Comparison of ENCODE assay signal across 9 cellular contexts in genomic region chr16:19115148-19116021, GRCh38. TPM values are rescaled to one million over a fixed set of nuclear protein-coding genes. Genes with fewer than 3 reads are reported as not detected.
DNase-seq lines count a peak whose midpoint lies in the region; ATAC-seq and TF ChIP-seq lines count a peak whose summit lies in the region.
"Had no signal": no experiment of that assay in that cellular context is flagged by ENCODE, and none has a peak within 500 bp of the region (broad histone marks: within the 10 kb centered on the region; RNA-seq: fewer than 3 reads in every experiment).

No MANE protein-coding gene starts in this region.

- H3K4me1 ChIP-seq in left ventricle myocardium inferior = peaks cover 76% of the 10 kb centered on the region
- H3K4me1 ChIP-seq in sigmoid colon = peaks cover 0 to 66% (median 59%) of the 10 kb centered on the region in 4 donors

- TF ChIP-seq CTCF in GM10266 (IDR thresholded peaks at IDR 0.05; ENCODE audit: control insufficient read depth, insufficient read depth, low read depth, missing control alignments) = no peak
- peak; percentile 59 for TF ChIP-seq CTCF in left ventricle myocardium inferior (IDR thresholded peaks at IDR 0.05; ENCODE audit: borderline replicate concordance)
- TF ChIP-seq CTCF in sigmoid colon (IDR thresholded peaks at IDR 0.05) = peak in 2 of 4 experiments; percentile 2 to 14

- ATAC-seq in GM19023 (IDR thresholded peaks at IDR 0.05; ENCODE audit: unreplicated experiment) (no peak), HG02610 (IDR thresholded peaks at IDR 0.05; ENCODE audit: unreplicated experiment) (no peak)

- H3K4me3 ChIP-seq in left ventricle myocardium inferior = peak overlapping the region; percentile 78
- H3K4me3 ChIP-seq in sigmoid colon = peak overlapping the region; percentile 57 to 90 (median 69)

- no peak for TF ChIP-seq POLR2A in sigmoid colon (IDR thresholded peaks at IDR 0.05)

- no peaks in the 10 kb centered on the region for H3K9me3 ChIP-seq in left ventricle myocardium inferior (replicated peaks)
- H3K9me3 ChIP-seq in sigmoid colon = no peaks in the 10 kb centered on the region

- peaks cover 6% of the 10 kb centered on the region for H3K27me3 ChIP-seq in left ventricle myocardium inferior (ENCODE audit: low read depth)
- no peaks in the 10 kb centered on the region for H3K27me3 ChIP-seq in sigmoid colon

- 78 to 85% (median 83%) methylated on average over 48 to 50 of the region's 50 CpGs for WGBS in adipose tissue, 3 donors
- 87 to 90% methylated on average over 50 of the region's 50 CpGs for WGBS in sigmoid colon, 2 donors

- DNase-seq in GM10266 (ENCODE audit: extremely low spot score) (peak; percentile 23), left ventricle myocardium inferior (peak; percentile 53), sigmoid colon (no peak), occipital lobe (lab: John Stamatoyannopoulos, UW) (no peak), SK-N-DZ (ENCODE audit: low spot score) (no peak)
- DNase-seq: NCI-H2029 treated with DMSO at 0.1 percent for 48 hours had no signal

- H3K36me3 ChIP-seq in left ventricle myocardium inferior (peaks cover 22% of the 10 kb centered on the region), sigmoid colon (peaks cover 0 to 23% (median 7%) of the 10 kb centered on the region in 4 donors)

- no peak for TF ChIP-seq EP300 in sigmoid colon (IDR thresholded peaks at IDR 0.05)

- H3K27ac ChIP-seq in adipose tissue (ENCODE audit: low read depth, low read length) (peak overlapping the region; percentile 79), left ventricle myocardium inferior (replicated peaks) (peak overlapping the region; percentile 96), sigmoid colon (peak overlapping the region; percentile 91 to 97 (median 96))

- intact Hi-C loops in left ventricle myocardium inferior (cut with micrococcal nuclease) = no loop called here
- intact Hi-C loops in sigmoid colon (cut with DNase I) = loop anchor here (5.0 kb wide), 1 partner anchor 442 kb away; the partner anchor contains the start of gene VPS35L

RNA-seq across cellular contexts. Expression of gene ITPRIPL2, which starts 1.6 kb away (rescaled TPM):
- polyA plus RNA-seq in adipose tissue (10 to 100 TPM in 2 of 3 donors, 1 to 10 TPM in 1; 7.7 to 29.1 (median 25.4) TPM), sigmoid colon (1 to 10 TPM; 5.5 to 9.9 (median 8.4) TPM)
- total RNA-seq in left ventricle myocardium inferior (12.3 TPM), sigmoid colon (10 to 100 TPM; 28.1 to 61.6 (median 44.2) TPM), occipital lobe (5.1 TPM)
- 0.07 and 0.14 TPM in 2 replicates for polyA plus RNA-seq in SK-N-DZ (2014; cell fraction: cytosol; rRNA removed)
- polyA plus RNA-seq in SK-N-DZ (2014; cell fraction: nucleus; rRNA removed) = 0.21 and 0.37 TPM in 2 replicates

RNA-seq across cellular contexts. Expression of gene COQ7, which starts 48.0 kb away (rescaled TPM):
- polyA plus RNA-seq in adipose tissue (10 to 100 TPM in 2 of 3 donors, 1 to 10 TPM in 1; 8.5 to 14.7 (median 10.2) TPM), sigmoid colon (10 to 100 TPM; 14.4 to 22.2 (median 21.5) TPM)
- total RNA-seq in left ventricle myocardium inferior (45.4 TPM), sigmoid colon (10 to 100 TPM; 17.1 to 21.3 (median 18.8) TPM), occipital lobe (56.9 TPM)
- polyA plus RNA-seq in SK-N-DZ (2014; cell fraction: cytosol; rRNA removed) = 35.5 and 42.3 TPM in 2 replicates
- polyA plus RNA-seq in SK-N-DZ (2014; cell fraction: nucleus; rRNA removed) = 16.7 and 21.2 TPM in 2 replicates

RNA-seq across cellular contexts. Expression of gene SYT17, which starts 52.7 kb away (rescaled TPM):
- polyA plus RNA-seq in adipose tissue (10 to 100 TPM in 1 of 3 donors, 1 to 10 TPM in 2; 1.7 to 11.6 (median 2.1) TPM), sigmoid colon (1 to 10 TPM; 2.2 to 7.6 (median 4.2) TPM)
- total RNA-seq in left ventricle myocardium inferior (0.49 TPM), sigmoid colon (1 to 10 TPM in 3 of 4 donors, under 1 TPM in 1; 0.68 to 2.5 (median 1.8) TPM), occipital lobe (6.2 TPM)
- polyA plus RNA-seq in SK-N-DZ (2014; cell fraction: cytosol; rRNA removed) = 12.5 and 14.1 TPM in 2 replicates
- 12.4 and 13.3 TPM in 2 replicates for polyA plus RNA-seq in SK-N-DZ (2014; cell fraction: nucleus; rRNA removed)

Comparison
In these comparisons a context has a peak if more than half of its experiments do, and no peak if none do; other contexts are left out.
1. DNase-seq: peak in GM10266 (single experiment) and left ventricle myocardium inferior (single experiment); none in sigmoid colon (single experiment), occipital lobe (single experiment) and SK-N-DZ (single experiment).
2. Peak in every context shown above with its lines, with median percentiles within 50 percentile points of each other: H3K27ac ChIP-seq.